38 cellular contexts compared by ENCODE assay signal in the genomic region with DNA sequence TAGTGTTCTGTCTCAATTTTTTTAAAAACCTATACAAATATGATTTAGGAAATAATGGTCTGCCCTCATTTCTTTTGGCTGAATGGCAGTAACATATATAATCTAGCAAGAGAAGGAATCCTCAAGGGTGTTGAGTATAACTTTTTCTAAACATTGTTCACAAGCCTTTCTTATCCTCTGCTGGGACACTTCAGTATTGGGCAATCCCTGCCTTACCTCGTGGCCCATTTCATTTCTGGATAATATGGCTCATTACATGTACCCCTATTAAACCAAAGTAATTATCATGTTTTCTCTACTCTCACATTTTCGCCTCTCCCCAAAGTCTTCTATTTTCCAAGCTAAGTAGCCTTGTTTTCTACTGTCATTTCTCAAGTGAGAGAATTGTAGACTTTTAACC.
"Had no signal": no experiment of that assay in that cellular context is flagged by ENCODE, and none has a peak within 500 bp of the region (broad histone marks: within the 10 kb centered on the region; RNA-seq: fewer than 3 reads in every experiment).

No MANE protein-coding gene starts in this region.

- H3K9me3 Mint-ChIP-seq: activated CD4-positive, alpha-beta memory T cell treated with anti-CD3 and anti-CD28 coated beads, Interleukin-2, amount 10 ng/mL, durations not matched to agents 7 days and 5 days; activated CD4-positive, alpha-beta T cell treated with anti-CD3 and anti-CD28 coated beads, Interleukin-2, amount 10 ng/mL, durations not matched to agents 7 days and 5 days; activated naive CD4-positive, alpha-beta T cell treated with anti-CD3 and anti-CD28 coated beads, Interleukin-2, amount 10 ng/mL, durations not matched to agents 7 days and 5 days; activated naive CD8-positive, alpha-beta T cell treated with anti-CD3 and anti-CD28 coated beads, Interleukin-2, amount 50 U/mL, for 24 hours; activated T-cell treated with anti-CD3 and anti-CD28 coated beads, Interleukin-2, amount 50 U/mL, for 24 hours; central memory CD8-positive, alpha-beta T cell; T-helper 2 cell treated with Interferon-gamma antibody and Interleukin-4, amounts not matched to agents 5 μg/mL and 100 μg/mL, for 36 hours; WTC11 had no signal

- H3K27me3 ChIP-seq: ascending aorta, cardiac muscle cell had no signal

- H3K27me3 Mint-ChIP-seq: activated CD4-positive, alpha-beta T cell treated with anti-CD3 and anti-CD28 coated beads for 36 hours; activated CD4-positive, alpha-beta T cell treated with anti-CD3 and anti-CD28 coated beads, Interleukin-2, amount 10 ng/mL, durations not matched to agents 7 days and 5 days; activated naive CD4-positive, alpha-beta T cell treated with anti-CD3 and anti-CD28 coated beads, Interleukin-2, amount 10 ng/mL, durations not matched to agents 7 days and 5 days; activated naive CD4-positive, alpha-beta T cell treated with anti-CD3 and anti-CD28 coated beads, Interleukin-2, amount 50 U/mL, for 24 hours; activated naive CD8-positive, alpha-beta T cell; activated naive CD8-positive, alpha-beta T cell treated with anti-CD3 and anti-CD28 coated beads, Interleukin-2, amount 50 U/mL, for 24 hours; activated T-cell treated with anti-CD3 and anti-CD28 coated beads, Interleukin-2, amount 50 U/mL, for 24 hours; brain; central memory CD8-positive, alpha-beta T cell had no signal

- H3K27ac Mint-ChIP-seq: activated CD4-positive, alpha-beta memory T cell treated with anti-CD3 and anti-CD28 coated beads, Interleukin-2, amount 10 ng/mL, durations not matched to agents 7 days and 5 days; activated CD4-positive, alpha-beta T cell treated with anti-CD3 and anti-CD28 coated beads for 36 hours; activated CD4-positive, alpha-beta T cell treated with anti-CD3 and anti-CD28 coated beads, Interleukin-2, amount 10 ng/mL, durations not matched to agents 7 days and 5 days; activated CD8-positive, alpha-beta memory T cell treated with anti-CD3 and anti-CD28 coated beads, Interleukin-2, amount 10 ng/mL, durations not matched to agents 7 days and 5 days; activated CD8-positive, alpha-beta T cell treated with anti-CD3 and anti-CD28 coated beads, Interleukin-2, amount 10 ng/mL, durations not matched to agents 7 days and 5 days; activated naive CD4-positive, alpha-beta T cell treated with anti-CD3 and anti-CD28 coated beads, Interleukin-2, amount 10 ng/mL, durations not matched to agents 7 days and 5 days; activated naive CD4-positive, alpha-beta T cell treated with anti-CD3 and anti-CD28 coated beads, Interleukin-2, amount 50 U/mL, for 24 hours; activated naive CD8-positive, alpha-beta T cell; activated naive CD8-positive, alpha-beta T cell treated with anti-CD3 and anti-CD28 coated beads, Interleukin-2, amount 10 ng/mL, durations not matched to agents 7 days and 5 days; activated naive CD8-positive, alpha-beta T cell treated with anti-CD3 and anti-CD28 coated beads, Interleukin-2, amount 50 U/mL, for 24 hours; activated T-cell treated with anti-CD3 and anti-CD28 coated beads, Interleukin-2, amount 50 U/mL, for 24 hours; activated T-helper 2 cell treated with anti-CD3 and anti-CD28 coated beads, Interferon-gamma antibody, Interleukin-2, Interleukin-4, amounts not matched to agents 10 μg/mL and 5 μg/mL and 100 μg/mL, durations not matched to agents 14 hours and 24 hours and 36 hours; brain; T-helper 1 cell treated with Interleukin-12 subunit alpha and Interleukin-12 subunit beta and Interleukin-4 antibody, amounts not matched to agents 30 μg/mL and 1 μg/mL, for 36 hours; T-helper 2 cell treated with Interferon-gamma antibody and Interleukin-4, amounts not matched to agents 5 μg/mL and 100 μg/mL, for 36 hours; WTC11 had no signal

- H3K9me3 ChIP-seq: ascending aorta had no signal

- H3K4me3 ChIP-seq: ascending aorta, cardiac muscle cell had no signal

- DNase-seq: activated CD4-positive, alpha-beta memory T cell treated with anti-CD3 and anti-CD28 coated beads, Interleukin-2, amount 10 ng/mL, durations not matched to agents 7 days and 5 days; activated CD4-positive, alpha-beta T cell treated with anti-CD3 and anti-CD28 coated beads for 1 hour; activated CD4-positive, alpha-beta T cell treated with anti-CD3 and anti-CD28 coated beads for 36 hours; activated CD4-positive, alpha-beta T cell treated with anti-CD3 and anti-CD28 coated beads for 48 hours; activated CD4-positive, alpha-beta T cell treated with anti-CD3 and anti-CD28 coated beads, Interleukin-2, amount 10 ng/mL, durations not matched to agents 7 days and 5 days; activated CD4-positive, alpha-beta T cell treated with anti-CD3 and anti-CD28 coated beads, Interleukin-2, amount 50 U/mL, for 48 hours; activated CD4-positive, CD25-positive, alpha-beta regulatory T cell; activated CD8-positive, alpha-beta memory T cell treated with anti-CD3 and anti-CD28 coated beads for 24 hours; activated CD8-positive, alpha-beta memory T cell treated with anti-CD3 and anti-CD28 coated beads, Interleukin-2, amount 10 ng/mL, durations not matched to agents 7 days and 5 days; activated CD8-positive, alpha-beta memory T cell treated with anti-CD3 and anti-CD28 coated beads, Interleukin-2, amount 50 U/mL, for 48 hours; activated CD8-positive, alpha-beta T cell treated with anti-CD3 and anti-CD28 coated beads, Interleukin-2, amount 10 ng/mL, durations not matched to agents 7 days and 5 days; activated effector memory CD4-positive, alpha-beta T cell treated with Interleukin-2 at 50 U/mL for 16 hours; activated gamma-delta T cell; activated naive CD4-positive, alpha-beta T cell treated with anti-CD3 and anti-CD28 coated beads, Interleukin-2, amount 10 ng/mL, durations not matched to agents 7 days and 5 days; activated naive CD4-positive, alpha-beta T cell treated with Interleukin-2 at 50 U/mL for 16 hours; activated naive CD8-positive, alpha-beta T cell treated with anti-CD3 and anti-CD28 coated beads, Interleukin-2, amount 10 ng/mL, durations not matched to agents 7 days and 5 days; activated naive CD8-positive, alpha-beta T cell treated with anti-CD3 and anti-CD28 coated beads, Interleukin-2, amount 50 U/mL, for 24 hours; activated T-cell treated with anti-CD3 and anti-CD28 coated beads, Interleukin-2, amount 50 U/mL, for 24 hours; activated T-cell treated with anti-CD3 and anti-CD28 coated beads, Interleukin-2, amount 50 U/mL, for 48 hours; amygdala; anterior cingulate cortex; caudate nucleus; cerebellar nuclear complex; T-helper 1 cell; T-helper 2 cell; T-helper 9 cell; WERI-Rb-1 had no signal

- H3K36me3 ChIP-seq: cardiac muscle cell, WERI-Rb-1 had no signal

- H3K36me3 Mint-ChIP-seq: WTC11 had no signal

- H3K27ac ChIP-seq: ascending aorta, cardiac muscle cell, WERI-Rb-1 had no signal

- H3K4me1 Mint-ChIP-seq: activated naive CD4-positive, alpha-beta T cell treated with anti-CD3 and anti-CD28 coated beads, Interleukin-2, amount 10 ng/mL, durations not matched to agents 7 days and 5 days; activated naive CD4-positive, alpha-beta T cell treated with anti-CD3 and anti-CD28 coated beads, Interleukin-2, amount 50 U/mL, for 24 hours; WTC11 had no signal

- ATAC-seq: activated CD4-positive, alpha-beta T cell treated with anti-CD3 and anti-CD28 coated beads for 36 hours; activated CD4-positive, CD25-positive, alpha-beta regulatory T cell treated with anti-CD3 and anti-CD28 coated beads, Interleukin-2, amount 50 U/mL, for 24 hours; activated CD8-positive, alpha-beta memory T cell treated with anti-CD3 and anti-CD28 coated beads, Interleukin-2, amount 10 ng/mL, durations not matched to agents 7 days and 5 days; activated CD8-positive, alpha-beta T cell treated with anti-CD3 and anti-CD28 coated beads, Interleukin-2, amount 10 ng/mL, durations not matched to agents 7 days and 5 days; activated naive CD8-positive, alpha-beta T cell treated with anti-CD3 and anti-CD28 coated beads, Interleukin-2, amount 50 U/mL, for 24 hours; WTC11 had no signal

- H3K4me3 Mint-ChIP-seq: activated CD4-positive, alpha-beta memory T cell treated with anti-CD3 and anti-CD28 coated beads, Interleukin-2, amount 10 ng/mL, durations not matched to agents 7 days and 5 days; activated CD4-positive, alpha-beta T cell treated with anti-CD3 and anti-CD28 coated beads for 36 hours; activated CD4-positive, alpha-beta T cell treated with anti-CD3 and anti-CD28 coated beads, Interleukin-2, amount 10 ng/mL, durations not matched to agents 7 days and 5 days; activated CD8-positive, alpha-beta memory T cell treated with anti-CD3 and anti-CD28 coated beads, Interleukin-2, amount 10 ng/mL, durations not matched to agents 7 days and 5 days; activated CD8-positive, alpha-beta T cell treated with anti-CD3 and anti-CD28 coated beads, Interleukin-2, amount 10 ng/mL, durations not matched to agents 7 days and 5 days; activated naive CD4-positive, alpha-beta T cell treated with anti-CD3 and anti-CD28 coated beads, Interleukin-2, amount 10 ng/mL, durations not matched to agents 7 days and 5 days; activated naive CD4-positive, alpha-beta T cell treated with anti-CD3 and anti-CD28 coated beads, Interleukin-2, amount 50 U/mL, for 24 hours; activated naive CD8-positive, alpha-beta T cell; activated naive CD8-positive, alpha-beta T cell treated with anti-CD3 and anti-CD28 coated beads, Interleukin-2, amount 10 ng/mL, durations not matched to agents 7 days and 5 days; activated naive CD8-positive, alpha-beta T cell treated with anti-CD3 and anti-CD28 coated beads, Interleukin-2, amount 50 U/mL, for 24 hours; activated T-cell treated with anti-CD3 and anti-CD28 coated beads, Interleukin-2, amount 50 U/mL, for 24 hours; brain; central memory CD8-positive, alpha-beta T cell; T-helper 1 cell treated with Interleukin-12 subunit alpha and Interleukin-12 subunit beta and Interleukin-4 antibody, amounts not matched to agents 30 μg/mL and 1 μg/mL, for 36 hours; T-helper 2 cell treated with Interferon-gamma antibody and Interleukin-4, amounts not matched to agents 5 μg/mL and 100 μg/mL, for 36 hours; WTC11 had no signal

- H3K4me1 ChIP-seq: ascending aorta had no signal
